In the genomic region with DNA sequence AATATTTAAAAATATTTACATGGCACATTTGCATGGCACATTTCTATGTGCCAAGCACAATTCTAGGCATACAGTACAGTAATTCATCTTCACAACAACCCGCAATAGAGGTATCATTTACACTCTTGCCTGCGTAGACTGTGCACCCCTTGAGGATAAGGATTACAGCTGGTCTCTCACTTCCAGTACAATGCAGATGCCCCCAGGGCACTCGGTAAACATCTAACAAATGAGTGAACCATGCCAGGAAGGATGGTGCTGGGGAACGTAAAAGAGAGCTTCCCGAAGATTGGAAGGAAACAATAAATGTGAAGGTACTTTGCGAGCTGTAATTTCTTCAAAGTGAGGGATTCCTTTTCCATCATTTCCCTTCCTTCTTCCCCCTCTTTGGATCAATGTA, we compare ENCODE assay signal across 1 cellular context.
TF ChIP-seq lines count a peak whose summit lies in the region.

No MANE protein-coding gene starts in this region.

TF ChIP-seq in HCT116, 20 proteins besides CTCF, POLR2A, EP300 and RAD21:
- TF ChIP-seq, protein P1, sequence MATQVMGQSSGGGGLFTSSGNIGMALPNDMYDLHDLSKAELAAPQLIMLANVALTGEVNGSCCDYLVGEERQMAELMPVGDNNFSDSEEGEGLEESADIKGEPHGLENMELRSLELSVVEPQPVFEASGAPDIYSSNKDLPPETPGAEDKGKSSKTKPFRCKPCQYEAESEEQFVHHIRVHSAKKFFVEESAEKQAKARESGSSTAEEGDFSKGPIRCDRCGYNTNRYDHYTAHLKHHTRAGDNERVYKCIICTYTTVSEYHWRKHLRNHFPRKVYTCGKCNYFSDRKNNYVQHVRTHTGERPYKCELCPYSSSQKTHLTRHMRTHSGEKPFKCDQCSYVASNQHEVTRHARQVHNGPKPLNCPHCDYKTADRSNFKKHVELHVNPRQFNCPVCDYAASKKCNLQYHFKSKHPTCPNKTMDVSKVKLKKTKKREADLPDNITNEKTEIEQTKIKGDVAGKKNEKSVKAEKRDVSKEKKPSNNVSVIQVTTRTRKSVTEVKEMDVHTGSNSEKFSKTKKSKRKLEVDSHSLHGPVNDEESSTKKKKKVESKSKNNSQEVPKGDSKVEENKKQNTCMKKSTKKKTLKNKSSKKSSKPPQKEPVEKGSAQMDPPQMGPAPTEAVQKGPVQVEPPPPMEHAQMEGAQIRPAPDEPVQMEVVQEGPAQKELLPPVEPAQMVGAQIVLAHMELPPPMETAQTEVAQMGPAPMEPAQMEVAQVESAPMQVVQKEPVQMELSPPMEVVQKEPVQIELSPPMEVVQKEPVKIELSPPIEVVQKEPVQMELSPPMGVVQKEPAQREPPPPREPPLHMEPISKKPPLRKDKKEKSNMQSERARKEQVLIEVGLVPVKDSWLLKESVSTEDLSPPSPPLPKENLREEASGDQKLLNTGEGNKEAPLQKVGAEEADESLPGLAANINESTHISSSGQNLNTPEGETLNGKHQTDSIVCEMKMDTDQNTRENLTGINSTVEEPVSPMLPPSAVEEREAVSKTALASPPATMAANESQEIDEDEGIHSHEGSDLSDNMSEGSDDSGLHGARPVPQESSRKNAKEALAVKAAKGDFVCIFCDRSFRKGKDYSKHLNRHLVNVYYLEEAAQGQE (IDR thresholded peaks at IDR 0.05; ENCODE audit: low read depth): no peak
- TF ChIP-seq CEBPB (IDR thresholded peaks at IDR 0.05; ENCODE audit: low read depth) (no peak), ZFX (IDR thresholded peaks at IDR 0.05) (no peak), EZH2 (IDR thresholded peaks at IDR 0.05) (no peak), CBX3 (IDR thresholded peaks at IDR 0.05; ENCODE audit: low read depth) (no peak), SIN3A (IDR thresholded peaks at IDR 0.05; ENCODE audit: low read depth) (no peak), EGR1 (IDR thresholded peaks at IDR 0.05; ENCODE audit: low read depth) (no peak), ELF1 (IDR thresholded peaks at IDR 0.05; ENCODE audit: borderline replicate concordance, low read depth) (no peak), FOSL1 (IDR thresholded peaks at IDR 0.05; ENCODE audit: low read depth) (no peak), JUND (IDR thresholded peaks at IDR 0.05) (no peak), EZH2phosphoT487 (IDR thresholded peaks at IDR 0.05; ENCODE audit: borderline replicate concordance) (no peak), TCF7L2 (IDR thresholded peaks at IDR 0.05; ENCODE audit: borderline replicate concordance, extremely low read depth, insufficient read depth, insufficient read length) (no peak), YY1 (IDR thresholded peaks at IDR 0.05; ENCODE audit: extremely low read depth, insufficient replicate concordance, low read depth, low read length) (no peak), POLR2AphosphoS5 (IDR thresholded peaks at IDR 0.05; ENCODE audit: low read depth, low read length) (no peak), SRF (IDR thresholded peaks at IDR 0.05; ENCODE audit: low read depth) (no peak), SP1 (IDR thresholded peaks at IDR 0.05; ENCODE audit: low read depth) (no peak)
- TF ChIP-seq, protein P2, sequence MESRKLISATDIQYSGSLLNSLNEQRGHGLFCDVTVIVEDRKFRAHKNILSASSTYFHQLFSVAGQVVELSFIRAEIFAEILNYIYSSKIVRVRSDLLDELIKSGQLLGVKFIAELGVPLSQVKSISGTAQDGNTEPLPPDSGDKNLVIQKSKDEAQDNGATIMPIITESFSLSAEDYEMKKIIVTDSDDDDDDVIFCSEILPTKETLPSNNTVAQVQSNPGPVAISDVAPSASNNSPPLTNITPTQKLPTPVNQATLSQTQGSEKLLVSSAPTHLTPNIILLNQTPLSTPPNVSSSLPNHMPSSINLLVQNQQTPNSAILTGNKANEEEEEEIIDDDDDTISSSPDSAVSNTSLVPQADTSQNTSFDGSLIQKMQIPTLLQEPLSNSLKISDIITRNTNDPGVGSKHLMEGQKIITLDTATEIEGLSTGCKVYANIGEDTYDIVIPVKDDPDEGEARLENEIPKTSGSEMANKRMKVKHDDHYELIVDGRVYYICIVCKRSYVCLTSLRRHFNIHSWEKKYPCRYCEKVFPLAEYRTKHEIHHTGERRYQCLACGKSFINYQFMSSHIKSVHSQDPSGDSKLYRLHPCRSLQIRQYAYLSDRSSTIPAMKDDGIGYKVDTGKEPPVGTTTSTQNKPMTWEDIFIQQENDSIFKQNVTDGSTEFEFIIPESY (IDR thresholded peaks at IDR 0.05; ENCODE audit: extremely low read depth, insufficient replicate concordance, low read length): no peak
- TF ChIP-seq, protein P3, sequence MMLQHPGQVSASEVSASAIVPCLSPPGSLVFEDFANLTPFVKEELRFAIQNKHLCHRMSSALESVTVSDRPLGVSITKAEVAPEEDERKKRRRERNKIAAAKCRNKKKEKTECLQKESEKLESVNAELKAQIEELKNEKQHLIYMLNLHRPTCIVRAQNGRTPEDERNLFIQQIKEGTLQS (IDR thresholded peaks at IDR 0.05): no peak
- TF ChIP-seq, protein P4, sequence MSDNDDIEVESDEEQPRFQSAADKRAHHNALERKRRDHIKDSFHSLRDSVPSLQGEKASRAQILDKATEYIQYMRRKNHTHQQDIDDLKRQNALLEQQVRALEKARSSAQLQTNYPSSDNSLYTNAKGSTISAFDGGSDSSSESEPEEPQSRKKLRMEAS (IDR thresholded peaks at IDR 0.05): no peak
TF ChIP-seq in HCT116: peak in this region for 0.
